In the genomic region with DNA sequence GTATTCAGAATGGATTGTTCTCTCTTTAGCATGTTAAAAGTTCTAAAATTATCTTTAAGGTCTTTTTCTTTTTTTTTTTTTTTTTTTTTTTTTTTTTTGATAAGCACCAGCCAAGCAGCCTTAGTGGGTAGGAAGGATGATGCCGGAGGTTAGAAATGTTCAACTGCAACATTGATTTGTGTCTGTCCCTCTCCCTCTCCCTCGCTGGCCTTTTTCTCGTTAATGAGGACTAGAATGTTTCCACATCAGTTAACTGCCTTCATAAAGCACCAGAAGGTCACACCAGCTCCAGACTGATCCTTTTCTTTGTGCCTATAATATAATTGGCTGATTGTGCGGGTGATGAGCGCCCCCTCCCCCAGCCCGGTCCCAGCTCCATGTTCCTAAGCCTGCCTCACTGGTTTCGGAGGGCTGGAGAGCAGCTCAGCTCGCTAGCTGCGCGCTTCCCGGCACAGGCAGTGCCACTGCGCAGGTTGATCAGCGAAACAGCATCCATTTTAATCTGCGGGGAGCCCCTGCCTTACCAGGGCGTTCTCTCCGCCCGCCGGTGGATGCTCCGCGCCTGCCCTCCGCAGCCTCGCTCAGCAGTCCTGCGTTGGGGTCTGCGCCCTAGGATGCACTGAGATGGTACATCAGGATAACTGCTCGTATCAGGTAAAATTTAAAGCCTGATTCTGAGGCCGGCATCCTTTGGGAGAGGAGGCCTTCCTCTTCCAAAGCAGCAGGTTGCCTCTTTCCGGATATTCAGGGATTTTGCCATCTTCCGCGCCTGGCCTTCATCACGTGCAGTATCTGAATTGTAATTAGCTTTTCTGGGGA, we compare ENCODE assay signal across 8 cellular contexts. TPM values are rescaled to one million over a fixed set of nuclear protein-coding genes. Genes with fewer than 3 reads are reported as not detected.
DNase-seq lines count a peak whose midpoint lies in the region; ATAC-seq and TF ChIP-seq lines count a peak whose summit lies in the region.

TSS of gene SCHIP1 (plus strand) at position 301 of the 819 bp plus-strand sequence.

- TF ChIP-seq CTCF in GM13977 (IDR thresholded peaks at IDR 0.05; ENCODE audit: extremely low read depth, insufficient read depth, missing control alignments) (peak; percentile 3), stomach (IDR thresholded peaks at IDR 0.05) (no peak), right lobe of liver (IDR thresholded peaks at IDR 0.05) (no peak)

- H3K9me3 ChIP-seq in stomach, result no peaks in the 10 kb centered on the region
- H3K9me3 ChIP-seq in right lobe of liver, result no peaks in the 10 kb centered on the region

- WGBS in stomach, 5 donors, result 35 to 55% (median 39%) methylated on average over 9 to 30 of the region's 30 CpGs
- WGBS in right lobe of liver (ENCODE audit: insufficient coverage, low coverage, low lambda C conversion rate, missing lambda C conversion rate), result 59% methylated on average over 18 of the region's 30 CpGs

- intact Hi-C loops in stomach (cut with DNase I; ENCODE audit: low total_unique reads), result no loop called here
- intact Hi-C loops in right lobe of liver (cut with DNase I), result no loop called here

- H3K36me3 ChIP-seq in stomach, result no peaks in the 10 kb centered on the region
- no peaks in the 10 kb centered on the region for H3K36me3 ChIP-seq in right lobe of liver

- no peak for TF ChIP-seq EP300 in stomach (IDR thresholded peaks at IDR 0.05)

- H3K27ac ChIP-seq in caudate nucleus (ENCODE audit: low read depth, low read length) (peak within 1 kb of the TSS; percentile 97), stomach (peak within 1 kb of the TSS; percentile 7 to 80 (median 61)), right lobe of liver (no peak within 1 kb of the TSS)

- H3K27me3 ChIP-seq in stomach, result peaks cover 0 to 6% (median 6%) of the 10 kb centered on the region in 3 donors
- no peaks in the 10 kb centered on the region for H3K27me3 ChIP-seq in right lobe of liver

- TF ChIP-seq POLR2A in stomach (IDR thresholded peaks at IDR 0.05) (no peak), right lobe of liver (IDR thresholded peaks at IDR 0.05) (no peak)

- peak within 1 kb of the TSS; percentile 8 to 41 (median 37) for H3K4me3 ChIP-seq in stomach
- no peak within 1 kb of the TSS for H3K4me3 ChIP-seq in right lobe of liver

- peaks cover 0 to 56% (median 27%) of the 10 kb centered on the region in 4 donors for H3K4me1 ChIP-seq in stomach
- H3K4me1 ChIP-seq in right lobe of liver, result peaks cover 0 to 9% (median under 1%) of the 10 kb centered on the region in 4 donors

- in situ Hi-C loops in GM13977 (cut with MboI; ENCODE audit: low pct_unique_long_range_greater_than_20kb, low sequenced_read_pairs, unreplicated experiment), result no loop called here

- ATAC-seq in HG03565 (IDR thresholded peaks at IDR 0.05; ENCODE audit: unreplicated experiment), result peak; percentile 43
- ATAC-seq in right lobe of liver, result no peak

- DNase-seq in GM13977 (ENCODE audit: low spot score) (no peak), caudate nucleus (lab: John Stamatoyannopoulos, UW) (peak in 60 of 61 donors; percentile 33 to 94 (median 84)), left kidney (ENCODE audit: low read depth, low spot score) (peak; percentile 95), stomach (no peak), NCI-H128 (lab: John Stamatoyannopoulos, UW; ENCODE audit: unreplicated experiment) (no peak), NCI-H187 treated with DMSO at 0.1 percent for 48 hours (lab: John Stamatoyannopoulos, UW) (no peak), right lobe of liver (no peak)

RNA-seq across cellular contexts. Expression of gene SCHIP1, which starts in this region (rescaled TPM):
- total RNA-seq in stomach (10 to 100 TPM in 2 of 5 donors, 1 to 10 TPM in 1, not detected in 2; 7.1 to 21.0 (median 18.7) TPM), right lobe of liver (1 to 10 TPM in 5 of 6 experiments, under 1 TPM in 1; 0.74 to 2.8 (median 1.9) TPM)
- 1 to 10 TPM; 1.2 to 8.9 (median 1.7) TPM for polyA plus RNA-seq in stomach

Comparison
In these comparisons a context has a peak if more than half of its experiments do, and no peak if none do; other contexts are left out.
1. DNase-seq: peak in caudate nucleus (60 of 61) and left kidney (single experiment); none in GM13977 (single experiment), stomach (single experiment), NCI-H128 (single experiment), NCI-H187 treated with DMSO at 0.1 percent for 48 hours (single experiment) and right lobe of liver (0 of 3).
2. H3K27ac ChIP-seq: peak in caudate nucleus (single experiment) and stomach (5 of 5); none in right lobe of liver (0 of 3).
3. H3K4me3 ChIP-seq: peak in stomach (4 of 4); none in right lobe of liver (0 of 3).